Comparison of ENCODE assay signal across 10 cellular contexts in the genomic region with DNA sequence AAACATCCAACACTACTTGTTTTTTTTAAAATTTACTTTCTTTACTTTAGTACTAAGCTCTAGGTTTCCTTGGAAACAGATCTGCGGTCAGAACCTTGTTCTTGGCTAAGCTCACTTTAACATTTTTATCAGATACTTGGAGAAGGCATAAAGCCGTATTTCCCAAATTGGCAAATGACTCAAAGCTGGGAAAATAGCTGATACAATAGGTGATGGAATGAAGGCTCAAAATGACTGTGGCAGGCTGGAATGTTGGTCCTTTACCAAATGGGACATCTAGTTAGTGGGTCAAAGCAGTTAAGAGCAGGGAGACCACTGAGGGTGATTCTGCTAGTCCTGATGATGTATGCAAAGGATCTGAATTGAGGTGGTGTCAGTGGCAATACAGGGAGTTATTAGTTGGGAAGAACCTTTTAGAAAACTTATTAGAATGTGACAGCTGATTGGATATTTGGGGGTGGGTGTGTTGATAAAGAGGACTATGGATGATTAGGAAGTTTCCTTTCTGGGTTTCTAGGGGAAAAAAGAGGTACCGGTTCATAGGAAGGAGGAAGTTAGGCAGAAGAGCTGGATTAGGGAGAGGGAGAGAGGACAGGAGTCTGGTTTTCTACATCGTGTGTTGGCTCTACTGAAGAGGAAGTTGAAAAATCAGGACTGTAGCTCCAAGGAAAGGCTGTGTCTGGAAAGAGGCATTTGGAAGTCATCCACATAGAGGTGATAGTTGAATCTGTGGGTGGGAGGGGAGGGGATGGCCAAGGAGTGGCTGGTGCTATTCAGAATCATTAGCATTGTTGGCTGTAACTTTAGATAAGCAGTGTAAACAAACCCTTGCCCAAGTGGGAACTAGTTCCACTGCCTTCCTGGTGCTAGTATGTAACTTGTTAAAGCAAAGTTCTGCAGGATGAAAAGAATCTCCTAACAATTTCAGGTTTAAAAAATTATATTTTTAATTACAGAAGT. TPM values are rescaled to one million over a fixed set of nuclear protein-coding genes. Genes with fewer than 3 reads are reported as not detected.
A peak's percentile ranks its signal among the peaks of the same experiment; 100 is the strongest.
DNase-seq lines count a peak whose midpoint lies in the region; ATAC-seq and TF ChIP-seq lines count a peak whose summit lies in the region.
"Had no signal": no experiment of that assay in that cellular context is flagged by ENCODE, and none has a peak within 500 bp of the region (broad histone marks: within the 10 kb centered on the region; RNA-seq: fewer than 3 reads in every experiment).

No MANE protein-coding gene starts in this region.

- intact Hi-C loops in left colon (cut with DNase I, micrococcal nuclease) = no loop called here

- DNase-seq in NCI-H748 (lab: John Stamatoyannopoulos, UW; ENCODE audit: unreplicated experiment) (peak; percentile 15), NCI-H748 treated with DMSO at 0.1 percent for 48 hours (lab: John Stamatoyannopoulos, UW) (no peak), amniotic stem cell (lab: John Stamatoyannopoulos, UW) (peak; percentile 34), left colon (peak; percentile 40 to 68), type B pancreatic cell (ENCODE audit: extremely low spot score, unreplicated experiment) (no peak), NCI-H1417 treated with DMSO at 0.1 percent for 48 hours (lab: John Stamatoyannopoulos, UW) (no peak)
- DNase-seq: head of caudate nucleus, MV-4-11 had no signal

- H3K36me3 Mint-ChIP-seq in type B pancreatic cell = no peaks in the 10 kb centered on the region

- peaks cover 5% of the 10 kb centered on the region for H3K9me3 Mint-ChIP-seq in type B pancreatic cell

- no peak for TF ChIP-seq CTCF in type B pancreatic cell (conservative IDR thresholded peaks at IDR 0.05)

- H3K27ac Mint-ChIP-seq in type B pancreatic cell = peak overlapping the region; percentile 67

- peak; percentile 89 for ATAC-seq in left colon
- ATAC-seq in GM18520 (IDR thresholded peaks at IDR 0.05; ENCODE audit: unreplicated experiment) = no peak
- ATAC-seq in GM18502 (IDR thresholded peaks at IDR 0.05; ENCODE audit: poor library complexity, unreplicated experiment) = no peak

- H3K27me3 Mint-ChIP-seq in type B pancreatic cell = peaks cover 10% of the 10 kb centered on the region

- H3K4me3 Mint-ChIP-seq in type B pancreatic cell = peak overlapping the region; percentile 48

- peaks cover 7% of the 10 kb centered on the region for H3K4me1 Mint-ChIP-seq in type B pancreatic cell (ENCODE audit: unreplicated experiment)

RNA-seq across cellular contexts. Expression of a gene that starts 13.1 kb away (rescaled TPM):
- total RNA-seq in left colon (10 to 100 TPM; 45.2 to 57.6 TPM), type B pancreatic cell (ENCODE audit: low replicate concordance) (5.3 and 7.8 TPM in 2 replicates)

Comparison
In these comparisons a context has a peak if more than half of its experiments do, and no peak if none do; other contexts are left out.
1. DNase-seq: peak in NCI-H748 (single experiment), amniotic stem cell (single experiment) and left colon (2 of 2); none in NCI-H748 treated with DMSO at 0.1 percent for 48 hours (single experiment), type B pancreatic cell (single experiment) and NCI-H1417 treated with DMSO at 0.1 percent for 48 hours (single experiment).